17 cellular contexts compared by ENCODE assay signal in the genomic region with DNA sequence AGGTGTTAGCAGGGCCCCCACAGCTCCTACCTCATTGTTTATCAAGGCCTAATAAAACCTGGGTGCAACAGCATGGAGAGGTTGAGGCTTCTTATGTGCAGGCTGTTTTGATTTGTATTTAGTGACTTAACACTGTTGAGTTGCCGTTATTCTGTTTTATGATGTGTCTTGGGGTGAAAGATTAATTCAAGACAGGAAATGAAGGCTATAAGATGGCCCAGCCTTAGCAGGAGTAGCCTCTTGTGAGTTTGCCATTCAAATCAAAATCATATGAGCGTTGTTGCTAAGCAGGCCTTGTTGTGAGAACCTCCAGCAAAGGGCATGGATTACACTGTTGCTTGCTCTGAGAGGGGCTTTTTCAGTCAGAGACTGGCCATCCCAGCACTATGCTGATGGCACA. TPM values are rescaled to one million over a fixed set of nuclear protein-coding genes. Genes with fewer than 3 reads are reported as not detected.
DNase-seq lines count a peak whose midpoint lies in the region; ATAC-seq and TF ChIP-seq lines count a peak whose summit lies in the region.
"Had no signal": no experiment of that assay in that cellular context is flagged by ENCODE, and none has a peak within 500 bp of the region (broad histone marks: within the 10 kb centered on the region; RNA-seq: fewer than 3 reads in every experiment).

No MANE protein-coding gene starts in this region.

- no peaks in the 10 kb centered on the region for H3K27me3 ChIP-seq in right atrium auricular region
- H3K27me3 ChIP-seq in ascending aorta = no peaks in the 10 kb centered on the region
- no peaks in the 10 kb centered on the region for H3K27me3 ChIP-seq in mucosa of rectum (ENCODE audit: control insufficient read depth in 2 of 2, insufficient read depth in 2 of 2, low read length in 2 of 2)
- no peaks in the 10 kb centered on the region for H3K27me3 ChIP-seq in aorta (ENCODE audit: control insufficient read depth in 1 of 2, insufficient read depth in 2 of 2, low read length in 1 of 2)

- DNase-seq in right atrium auricular region (ENCODE audit: low spot score) (no peak), cardiac septum (ENCODE audit: low spot score) (no peak), ascending aorta (ENCODE audit: low spot score in 2 of 2) (no peak), aorta (no peak), NK-92 (lab: John Stamatoyannopoulos, UW; ENCODE audit: unreplicated experiment) (no peak)
- DNase-seq: activated T-cell treated with anti-CD3 and anti-CD28 coated beads for 4 hours; erythroblast; GF-D8; NCI-H2171 treated with DMSO at 0.1 percent for 48 hours; NCI-H82; occipital lobe; stimulated activated CD4-positive, alpha-beta T cell treated with anti-CD3 and anti-CD28 coated beads, Interleukin-4, amount 100 ng/mL, for 1 hour; stimulated activated CD8-positive, alpha-beta memory T cell treated with anti-CD3 and anti-CD28 coated beads, Interleukin-4, amount 100 ng/mL, for 48 hours had no signal

- H3K4me3 ChIP-seq in right atrium auricular region = no peak overlapping the region
- H3K4me3 ChIP-seq in ascending aorta = no peak overlapping the region
- H3K4me3 ChIP-seq in mucosa of rectum (ENCODE audit: low read length in 2 of 2) = no peak overlapping the region
- H3K4me3 ChIP-seq in aorta (ENCODE audit: low read length in 2 of 2) = no peak overlapping the region

- H3K4me1 ChIP-seq in right atrium auricular region = peaks cover 0 to 79% of the 10 kb centered on the region in 2 donors
- peaks cover 34 to 83% of the 10 kb centered on the region in 2 donors for H3K4me1 ChIP-seq in ascending aorta
- peaks cover 66 to 83% of the 10 kb centered on the region in 2 donors for H3K4me1 ChIP-seq in mucosa of rectum (ENCODE audit: control insufficient read depth in 2 of 2, insufficient read depth in 2 of 2, low read length in 2 of 2)
- peaks cover 14 to 25% of the 10 kb centered on the region in 2 donors for H3K4me1 ChIP-seq in aorta (ENCODE audit: control insufficient read depth in 1 of 2, insufficient read depth in 2 of 2, low read length in 2 of 2)

- H3K27ac ChIP-seq in right atrium auricular region (peak overlapping the region; percentile 3 to 69), ascending aorta (peak overlapping the region; percentile 88 to 89), mucosa of rectum (ENCODE audit: low read depth in 2 of 2, low read length in 2 of 2) (peak overlapping the region; percentile 85 to 91), aorta (ENCODE audit: low read depth in 1 of 2, low read length in 2 of 2) (peak overlapping the region; percentile 95 to 98)

- H3K36me3 ChIP-seq in right atrium auricular region (no peaks in the 10 kb centered on the region), ascending aorta (peaks cover 9 to 28% of the 10 kb centered on the region in 2 donors), mucosa of rectum (ENCODE audit: control insufficient read depth in 2 of 2, insufficient read depth in 2 of 2, low read length in 2 of 2) (peaks cover 7% of the 10 kb centered on the region in 2 donors), aorta (ENCODE audit: control insufficient read depth in 1 of 2, insufficient read depth in 2 of 2, low read length in 1 of 2) (peaks cover 1 to 4% of the 10 kb centered on the region in 2 donors)

- H3K9ac ChIP-seq in mucosa of rectum (ENCODE audit: low read depth in 1 of 2, low read length in 2 of 2) = peak overlapping the region in 1 of 2 donors; percentile 29

- 50 to 60% methylated on average over 2 of the region's 2 CpGs for WGBS in aorta, 2 donors

- no peaks in the 10 kb centered on the region for H3K9me3 ChIP-seq in right atrium auricular region
- no peaks in the 10 kb centered on the region for H3K9me3 ChIP-seq in ascending aorta
- no peaks in the 10 kb centered on the region for H3K9me3 ChIP-seq in mucosa of rectum (ENCODE audit: control insufficient read depth in 2 of 2, low read length in 2 of 2)
- H3K9me3 ChIP-seq in aorta (ENCODE audit: control insufficient read depth, low read length) = no peaks in the 10 kb centered on the region

- intact Hi-C loops in cardiac septum (cut with DNase I) (no loop called here), ascending aorta (cut with DNase I) (no loop called here), aorta (cut with DNase I) (no loop called here)

- ATAC-seq in aorta (ENCODE audit: low FRiP score) (no peak), HG02970 (IDR thresholded peaks at IDR 0.05; ENCODE audit: low FRiP score, unreplicated experiment) (no peak), HG02938 (IDR thresholded peaks at IDR 0.05; ENCODE audit: unreplicated experiment) (no peak)
- ATAC-seq: HCT116 had no signal

- TF ChIP-seq CTCF in right atrium auricular region (IDR thresholded peaks at IDR 0.05) (no peak), ascending aorta (IDR thresholded peaks at IDR 0.05) (no peak)

RNA-seq across cellular contexts. Expression of a gene that starts 31.8 kb away (rescaled TPM):
- total RNA-seq in right atrium auricular region = 10 to 100 TPM; 77.6 to 84.5 TPM
- total RNA-seq in cardiac septum = 98.7 TPM
- 237 TPM for total RNA-seq in ascending aorta
- total RNA-seq in aorta = 100 to 1,000 TPM; 315 to 605 TPM
- polyA plus RNA-seq in aorta = 100 to 1,000 TPM in 1 of 2 donors, 10 to 100 TPM in 1; 87.7 to 245 TPM

Comparison
In these comparisons a context has a peak if more than half of its experiments do, and no peak if none do; other contexts are left out.
1. H3K27ac ChIP-seq: peak in every context shown above with its lines; median percentile 96 in aorta; 88 in ascending aorta; 88 in mucosa of rectum; 36 in right atrium auricular region.